Comparison of ENCODE assay signal across 7 cellular contexts in genomic region chr1:5922700-5923330, GRCh38.
DNase-seq lines count a peak whose midpoint lies in the region; ATAC-seq and TF ChIP-seq lines count a peak whose summit lies in the region.
"Not testable (repeated sequence)": the region's sequence is repeated elsewhere in the genome, so short reads cannot be mapped to it uniquely, and the experiment has no call there.

No MANE protein-coding gene starts in this region.

- not testable (repeated sequence) for H3K14ac ChIP-seq in neuronal stem cell (ENCODE audit: low read length)

- H2BK120ac ChIP-seq in neuronal stem cell (ENCODE audit: low read depth, low read length), result not testable (repeated sequence)

- intact Hi-C loops in body of pancreas (cut with DNase I), result not testable (repeated sequence)

- not testable (repeated sequence) for H3K36me3 Mint-ChIP-seq in activated CD8-positive, alpha-beta memory T cell treated with anti-CD3 and anti-CD28 coated beads, Interleukin-2, amount 10 ng/mL, durations not matched to agents 7 days and 5 days

- H2BK12ac ChIP-seq in neuronal stem cell (ENCODE audit: low read length), result not testable (repeated sequence)

- ATAC-seq in activated CD8-positive, alpha-beta memory T cell treated with anti-CD3 and anti-CD28 coated beads, Interleukin-2, amount 10 ng/mL, durations not matched to agents 7 days and 5 days, result not testable (repeated sequence)
- ATAC-seq in body of pancreas, result peak; percentile 49

- CTCF ChIA-PET in activated CD8-positive, alpha-beta memory T cell treated with anti-CD3 and anti-CD28 coated beads, Interleukin-2, amount 10 ng/mL, durations not matched to agents 7 days and 5 days (lab: Charles Lee), result not testable (repeated sequence)

- WGBS in body of pancreas, 2 donors, result 41 to 45% methylated on average over 19 to 21 of the region's 21 CpGs
- no CpG with 5 or more reads among the region's 21 CpGs for WGBS in neuronal stem cell (ENCODE audit: extremely low coverage in 2 of 2, insufficient read length in 2 of 2, insufficient replicate concordance in 1 of 2), 2 donors

- H3K27me3 Mint-ChIP-seq in activated CD8-positive, alpha-beta memory T cell treated with anti-CD3 and anti-CD28 coated beads, Interleukin-2, amount 10 ng/mL, durations not matched to agents 7 days and 5 days, result not testable (repeated sequence)

- not testable (repeated sequence) for H3K23ac ChIP-seq in neuronal stem cell (ENCODE audit: low read depth, low read length, poor library complexity)

- H3K27me3 ChIP-seq in body of pancreas; neuronal stem cell (ENCODE audit: control insufficient read depth in 3 of 3, insufficient read depth in 3 of 3, low read depth in 1 of 3, low read length in 3 of 3); skeletal muscle tissue (ENCODE audit: control insufficient read depth in 3 of 3, insufficient read depth in 3 of 3, low read length in 3 of 3): not testable (repeated sequence)

- not testable (repeated sequence) for H4K8ac ChIP-seq in neuronal stem cell (ENCODE audit: low read depth, low read length)

- H4K91ac ChIP-seq in neuronal stem cell (ENCODE audit: low read depth, low read length, poor library complexity), result not testable (repeated sequence)

- not testable (repeated sequence) for H2BK5ac ChIP-seq in neuronal stem cell (ENCODE audit: low read length)

- H3K9me3 ChIP-seq in body of pancreas; neuronal stem cell (replicated peaks in 1 of 2; ENCODE audit: control insufficient read depth in 2 of 2, insufficient read depth in 1 of 2, low read depth in 1 of 2, low read length in 2 of 2); skeletal muscle tissue (ENCODE audit: control insufficient read depth in 3 of 3, low read length in 3 of 3): not testable (repeated sequence)

- not testable (repeated sequence) for TF ChIP-seq CTCF in AG10803 (conservative IDR thresholded peaks at IDR 0.05; ENCODE audit: low read length); body of pancreas (IDR thresholded peaks at IDR 0.05)

- not testable (repeated sequence) for H3K9me3 Mint-ChIP-seq in activated CD8-positive, alpha-beta memory T cell treated with anti-CD3 and anti-CD28 coated beads, Interleukin-2, amount 10 ng/mL, durations not matched to agents 7 days and 5 days (ENCODE audit: low read depth)

- H3K4ac ChIP-seq in neuronal stem cell (ENCODE audit: low read length), result not testable (repeated sequence)

- not testable (repeated sequence) for H2AFZ ChIP-seq in neuronal stem cell (ENCODE audit: low read length)

- H3K4me1 ChIP-seq in body of pancreas, result peaks cover 28% of the 10 kb centered on the region
- not testable (repeated sequence) for H3K4me1 ChIP-seq in neuronal stem cell (ENCODE audit: control insufficient read depth in 2 of 2, insufficient read depth in 1 of 2, low read depth in 1 of 2, low read length in 2 of 2); skeletal muscle tissue (ENCODE audit: control insufficient read depth in 3 of 3, insufficient read depth in 3 of 3, low read length in 3 of 3)

- not testable (repeated sequence) for H3K27ac Mint-ChIP-seq in activated CD8-positive, alpha-beta memory T cell treated with anti-CD3 and anti-CD28 coated beads, Interleukin-2, amount 10 ng/mL, durations not matched to agents 7 days and 5 days

- not testable (repeated sequence) for H2BK15ac ChIP-seq in neuronal stem cell (ENCODE audit: low read length)

- H3K9ac ChIP-seq in neuronal stem cell (ENCODE audit: low read depth, low read length, poor library complexity), result peak overlapping the region; percentile 0
- not testable (repeated sequence) for H3K9ac ChIP-seq in skeletal muscle tissue (ENCODE audit: low read depth in 1 of 3, low read length in 3 of 3)

- H3K4me3 ChIP-seq in AG10803 (ENCODE audit: low read length); body of pancreas; neuronal stem cell (ENCODE audit: low read length in 2 of 2); skeletal muscle tissue (ENCODE audit: low read length in 3 of 3): not testable (repeated sequence)

- H2AK5ac ChIP-seq in neuronal stem cell (ENCODE audit: low read depth, low read length), result not testable (repeated sequence)

- H3K27ac ChIP-seq in body of pancreas (peak overlapping the region; percentile 32 to 66 (median 56)), skeletal muscle tissue (ENCODE audit: low read depth, low read length) (peak overlapping the region; percentile 3)
- not testable (repeated sequence) for H3K27ac ChIP-seq in neuronal stem cell (replicated peaks; ENCODE audit: low read length)

- not testable (repeated sequence) for H3K18ac ChIP-seq in neuronal stem cell (ENCODE audit: low read length)

- not testable (repeated sequence) for TF ChIP-seq POLR2A in body of pancreas (IDR thresholded peaks at IDR 0.05)

- H3K4me2 ChIP-seq in neuronal stem cell (ENCODE audit: insufficient read depth, low read length, poor library complexity, severe bottlenecking), result not testable (repeated sequence)

- not testable (repeated sequence) for H3K4me3 Mint-ChIP-seq in activated CD8-positive, alpha-beta memory T cell treated with anti-CD3 and anti-CD28 coated beads, Interleukin-2, amount 10 ng/mL, durations not matched to agents 7 days and 5 days

- H3K36me3 ChIP-seq in body of pancreas (replicated peaks in 1 of 2; ENCODE audit: insufficient read depth in 1 of 2, low read depth in 2 of 2), result not testable (repeated sequence)
- H3K36me3 ChIP-seq in neuronal stem cell (replicated peaks in 1 of 2; ENCODE audit: control insufficient read depth in 2 of 2, insufficient read depth in 2 of 2, low read length in 2 of 2) (peaks cover 4 to 20% of the 10 kb centered on the region in 2 donors), skeletal muscle tissue (ENCODE audit: control insufficient read depth in 3 of 3, insufficient read depth in 3 of 3, low read length in 3 of 3) (peaks cover 0 to 14% (median 9%) of the 10 kb centered on the region in 3 donors)

- not testable (repeated sequence) for H3K4me1 Mint-ChIP-seq in activated CD8-positive, alpha-beta memory T cell treated with anti-CD3 and anti-CD28 coated beads, Interleukin-2, amount 10 ng/mL, durations not matched to agents 7 days and 5 days

- DNase-seq in AG10803 (ENCODE audit: low read depth) (peak; percentile 38), body of pancreas (peak; percentile 42 to 61 (median 54)), fibroblast of gingiva (ENCODE audit: low read depth) (peak; percentile 34), iris pigment epithelial cell (ENCODE audit: low read depth) (peak; percentile 53)
- DNase-seq in activated CD8-positive, alpha-beta memory T cell treated with anti-CD3 and anti-CD28 coated beads, Interleukin-2, amount 10 ng/mL, durations not matched to agents 7 days and 5 days, result peak; percentile 12
- DNase-seq in neuronal stem cell (ENCODE audit: low spot score), result not testable (repeated sequence)

- not testable (repeated sequence) for H3K79me1 ChIP-seq in neuronal stem cell (ENCODE audit: low read depth, low read length)
